In the genomic region with DNA sequence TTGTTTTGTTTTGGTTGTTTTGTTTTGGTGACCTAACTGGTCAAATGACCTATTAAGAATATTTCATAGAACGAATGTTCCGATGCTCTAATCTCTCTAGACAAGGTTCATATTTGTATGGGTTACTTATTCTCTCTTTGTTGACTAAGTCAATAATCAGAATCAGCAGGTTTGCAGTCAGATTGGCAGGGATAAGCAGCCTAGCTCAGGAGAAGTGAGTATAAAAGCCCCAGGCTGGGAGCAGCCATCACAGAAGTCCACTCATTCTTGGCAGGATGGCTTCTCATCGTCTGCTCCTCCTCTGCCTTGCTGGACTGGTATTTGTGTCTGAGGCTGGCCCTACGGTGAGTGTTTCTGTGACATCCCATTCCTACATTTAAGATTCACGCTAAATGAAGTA, we compare ENCODE assay signal across 21 cellular contexts. TPM values are rescaled to one million over a fixed set of nuclear protein-coding genes. Genes with fewer than 3 reads are reported as not detected.
"Had no signal": no experiment of that assay in that cellular context is flagged by ENCODE, and none has a peak within 500 bp of the region (broad histone marks: within the 10 kb centered on the region; RNA-seq: fewer than 3 reads in every experiment).

A gene (plus strand): TSS at position 250 of the 400 bp plus-strand sequence. CDS start 26 bp downstream, at position 276.

- H3K27ac ChIP-seq: left lung, psoas muscle, thoracic aorta, uterus had no signal

- ATAC-seq: activated CD8-positive, alpha-beta memory T cell treated with anti-CD3 and anti-CD28 coated beads, Interleukin-2, amount 10 ng/mL, durations not matched to agents 7 days and 5 days; left lung; psoas muscle; sciatic nerve; stimulated activated naive CD8-positive, alpha-beta T cell treated with anti-CD3 and anti-CD28 coated beads, Interleukin-15, amount 100 ng/mL, for 72 hours had no signal

- H3K4me3 ChIP-seq: left lung, psoas muscle, thoracic aorta, uterus had no signal

- H3K27me3 ChIP-seq: left lung, uterus had no signal

- H3K36me3 ChIP-seq: left lung, thoracic aorta, uterus had no signal

- H3K4me1 ChIP-seq: left lung, psoas muscle, uterus had no signal

- H3K9me3 ChIP-seq: left lung, psoas muscle, thoracic aorta, uterus had no signal

- DNase-seq: activated CD4-positive, alpha-beta T cell treated with anti-CD3 and anti-CD28 coated beads for 1 hour; activated CD4-positive, alpha-beta T cell treated with anti-CD3 and anti-CD28 coated beads, Interleukin-2, amount 50 U/mL, for 48 hours; activated CD8-positive, alpha-beta memory T cell treated with anti-CD3 and anti-CD28 coated beads, Interleukin-2, amount 10 ng/mL, durations not matched to agents 7 days and 5 days; activated effector memory CD4-positive, alpha-beta T cell treated with anti-CD3 and anti-CD28 coated beads, Interleukin-2, amount 50 U/mL, for 16 hours; activated naive CD8-positive, alpha-beta T cell treated with anti-CD3 and anti-CD28 coated beads for 36 hours; activated T-cell treated with anti-CD3 and anti-CD28 coated beads, Interleukin-2, amount 50 U/mL, for 24 hours; anterior cingulate cortex; immature natural killer cell; left lung; psoas muscle; stimulated activated CD4-positive, alpha-beta T cell treated with anti-CD3 and anti-CD28 coated beads, Interleukin-4, amount 100 ng/mL, for 1 hour; stimulated activated CD8-positive, alpha-beta memory T cell treated with anti-CD3 and anti-CD28 coated beads, Interleukin-4, amount 100 ng/mL, for 48 hours; stimulated activated naive CD8-positive, alpha-beta T cell treated with anti-CD3 and anti-CD28 coated beads, Interleukin-15, amount 100 ng/mL, for 72 hours; SW 1271; uterus had no signal

RNA-seq across cellular contexts. Expression of the gene that starts here (rescaled TPM):
- total RNA-seq: activated CD8-positive, alpha-beta memory T cell treated with anti-CD3 and anti-CD28 coated beads, Interleukin-2, amount 10 ng/mL, durations not matched to agents 7 days and 5 days; activated naive CD8-positive, alpha-beta T cell treated with anti-CD3 and anti-CD28 coated beads for 36 hours; bronchial epithelial cell; chondrocyte; dermis microvascular lymphatic vessel endothelial cell; glomerular endothelial cell; left lung; psoas muscle; sciatic nerve; thoracic aorta; uterus had no signal
